Comparison of ENCODE assay signal across 8 cellular contexts in genomic region chr15:52678468-52679231, GRCh38. TPM values are rescaled to one million over a fixed set of nuclear protein-coding genes. Genes with fewer than 3 reads are reported as not detected.
DNase-seq lines count a peak whose midpoint lies in the region; ATAC-seq, FAIRE-seq and TF ChIP-seq lines count a peak whose summit lies in the region.

No MANE protein-coding gene starts in this region.

- H3K9me3 Mint-ChIP-seq in CD8-positive, alpha-beta memory T cell: no peaks in the 10 kb centered on the region
- no peaks in the 10 kb centered on the region for H3K9me3 Mint-ChIP-seq in activated naive CD8-positive, alpha-beta T cell treated with anti-CD3 and anti-CD28 coated beads, Interleukin-2, amount 50 U/mL, for 24 hours

- TF ChIP-seq CTCF in GM20000 (IDR thresholded peaks at IDR 0.05; ENCODE audit: extremely low read depth, missing control alignments): no peak

- no peaks in the 10 kb centered on the region for H3K27me3 ChIP-seq in CD8-positive, alpha-beta memory T cell (ENCODE audit: insufficient read depth, low read length, poor library complexity, severe bottlenecking)

- H3K4me1 Mint-ChIP-seq in CD8-positive, alpha-beta memory T cell: peaks cover 47 to 82% (median 69%) of the 10 kb centered on the region in 3 donors
- H3K4me1 Mint-ChIP-seq in activated naive CD8-positive, alpha-beta T cell treated with anti-CD3 and anti-CD28 coated beads, Interleukin-2, amount 50 U/mL, for 24 hours: peaks cover 58% of the 10 kb centered on the region

- H3K27ac Mint-ChIP-seq in CD8-positive, alpha-beta memory T cell: peak overlapping the region; percentile 98 to 100 (median 100)
- H3K27ac Mint-ChIP-seq in activated naive CD8-positive, alpha-beta T cell treated with anti-CD3 and anti-CD28 coated beads, Interleukin-2, amount 50 U/mL, for 24 hours: peak overlapping the region; percentile 95

- peaks cover 0 to 6% of the 10 kb centered on the region in 2 donors for H3K27me3 Mint-ChIP-seq in CD8-positive, alpha-beta memory T cell
- no peaks in the 10 kb centered on the region for H3K27me3 Mint-ChIP-seq in activated naive CD8-positive, alpha-beta T cell treated with anti-CD3 and anti-CD28 coated beads, Interleukin-2, amount 50 U/mL, for 24 hours

- peak overlapping the region; percentile 92 to 100 (median 100) for H3K4me3 Mint-ChIP-seq in CD8-positive, alpha-beta memory T cell
- peak overlapping the region; percentile 95 for H3K4me3 Mint-ChIP-seq in activated naive CD8-positive, alpha-beta T cell treated with anti-CD3 and anti-CD28 coated beads, Interleukin-2, amount 50 U/mL, for 24 hours

- FAIRE-seq in urothelium cell line (lab: Jason Lieb, UNC): no peak

- H3K36me3 ChIP-seq in CD8-positive, alpha-beta memory T cell (ENCODE audit: insufficient read depth, low read length): peaks cover under 1% of the 10 kb centered on the region

- peak overlapping the region; percentile 90 for H3K27ac ChIP-seq in CD8-positive, alpha-beta memory T cell (ENCODE audit: low read depth, low read length)

- H3K36me3 Mint-ChIP-seq in CD8-positive, alpha-beta memory T cell: peaks cover 5 to 45% (median 10%) of the 10 kb centered on the region in 3 donors
- peaks cover 3% of the 10 kb centered on the region for H3K36me3 Mint-ChIP-seq in activated naive CD8-positive, alpha-beta T cell treated with anti-CD3 and anti-CD28 coated beads, Interleukin-2, amount 50 U/mL, for 24 hours (ENCODE audit: low read depth)

- H3K9me3 ChIP-seq in CD8-positive, alpha-beta memory T cell (ENCODE audit: low read length): no peaks in the 10 kb centered on the region

- H3K4me1 ChIP-seq in CD8-positive, alpha-beta memory T cell (ENCODE audit: insufficient read depth, low read length): peaks cover 37% of the 10 kb centered on the region

- H3K4me3 ChIP-seq in CD8-positive, alpha-beta memory T cell (ENCODE audit: low read length): peak overlapping the region; percentile 87

- POLR2A ChIA-PET in CD8-positive, alpha-beta memory T cell (lab: Charles Lee): interaction anchor here (1.0 to 2.1 kb wide), 3 partner anchors 51 to 498 kb away, joined by 3 to 6 read pairs (median 3); no protein-coding TSS in a partner anchor

- peak; percentile 75 for ATAC-seq in SK-N-SH treated with all-trans-retinoic acid at 6 μM for 48 hours
- ATAC-seq in activated naive CD8-positive, alpha-beta T cell treated with anti-CD3 and anti-CD28 coated beads, Interleukin-2, amount 50 U/mL, for 24 hours: peak; percentile 58
- peak; percentile 68 to 84 for ATAC-seq in left cardiac atrium

- CTCF ChIA-PET in CD8-positive, alpha-beta memory T cell (lab: Charles Lee): interaction anchor here (0.8 to 2.9 kb wide), 7 partner anchors 9 to 422 kb away, joined by 3 to 18 read pairs (median 5); partner anchors contain the start of gene MYO5A

- peak; percentile 62 to 82 (median 71) for DNase-seq in CD8-positive, alpha-beta memory T cell
- peak; percentile 44 for DNase-seq in GM20000 (ENCODE audit: low spot score)
- peak; percentile 56 for DNase-seq in HT1080 (ENCODE audit: low read depth)
- DNase-seq in activated naive CD8-positive, alpha-beta T cell treated with anti-CD3 and anti-CD28 coated beads, Interleukin-2, amount 50 U/mL, for 24 hours: peak; percentile 60
- peak; percentile 73 for DNase-seq in left cardiac atrium
- DNase-seq in posterior vena cava (ENCODE audit: low spot score): peak; percentile 93
- DNase-seq in urothelium cell line (ENCODE audit: low spot score): peak; percentile 20

- intact Hi-C loops in left cardiac atrium (cut with DNase I) (loop anchor here in 1 of 2 donors (5.0 kb wide), 1 partner anchor 36 kb away; no protein-coding TSS in a partner anchor), posterior vena cava (cut with DNase I) (no loop called here)

TF ChIP-seq in SK-N-SH treated with all-trans-retinoic acid at 6 μM for 48 hours, 23 proteins besides CTCF, POLR2A, EP300 and RAD21:
- TF ChIP-seq ZFP30 (CRISPR knock-in tag; IDR thresholded peaks at IDR 0.05) (no peak), ISL1 (CRISPR knock-in tag; IDR thresholded peaks at IDR 0.05) (no peak), ARNTL (CRISPR knock-in tag; IDR thresholded peaks at IDR 0.05; ENCODE audit: borderline replicate concordance, low read depth) (no peak), TCF4 (CRISPR knock-in tag; IDR thresholded peaks at IDR 0.05; ENCODE audit: borderline replicate concordance) (no peak)

RNA-seq across cellular contexts. Expression of gene ATOSA, which starts 0.5 kb away (rescaled TPM):
- 10 to 100 TPM; 17.1 to 17.2 TPM for total RNA-seq in CD8-positive, alpha-beta memory T cell
- 16.4 TPM for polyA plus RNA-seq in CD8-positive, alpha-beta memory T cell
- total RNA-seq in HT1080 (2014; rRNA removed; shearing (Covaris generic)): 2.1 and 6.0 TPM in 2 replicates
- polyA plus RNA-seq in HT1080 (2015; cell fraction: cytosol; rRNA removed): 9.3 and 9.4 TPM in 2 replicates
- polyA plus RNA-seq in HT1080 (2015; cell fraction: nucleus; rRNA removed): 28.0 and 31.7 TPM in 2 replicates
- total RNA-seq in left cardiac atrium (10 to 100 TPM; 24.9 to 27.6 TPM), posterior vena cava (10 to 100 TPM; 32.6 to 36.1 TPM)

Comparison
In these comparisons a context has a peak if more than half of its experiments do, and no peak if none do; other contexts are left out.
1. Peak in every context shown above with its lines: DNase-seq, ATAC-seq, H3K4me3 ChIP-seq and H3K27ac ChIP-seq.
2. DNase-seq: peak in every context shown above with its lines; median percentile 93 in posterior vena cava; 73 in left cardiac atrium; 71 in CD8-positive, alpha-beta memory T cell; 60 in activated naive CD8-positive, alpha-beta T cell treated with anti-CD3 and anti-CD28 coated beads, Interleukin-2, amount 50 U/mL, for 24 hours; 56 in HT1080; 44 in GM20000; 20 in urothelium cell line.